In genomic region chr7:2937701-2938513, GRCh38 we compare ENCODE assay signal across 22 cellular contexts.
DNase-seq lines count a peak whose midpoint lies in the region; ATAC-seq and TF ChIP-seq lines count a peak whose summit lies in the region.
"Had no signal": no experiment of that assay in that cellular context is flagged by ENCODE, and none has a peak within 500 bp of the region (broad histone marks: within the 10 kb centered on the region; RNA-seq: fewer than 3 reads in every experiment).

No MANE protein-coding gene starts in this region.

- 91% methylated on average over 19 of the region's 19 CpGs for WGBS in prostate gland

- no peak for ATAC-seq in RWPE2 (ENCODE audit: low read depth)
- ATAC-seq: T-cell had no signal

- H3K27me3 Mint-ChIP-seq in activated T-cell treated with anti-CD3 and anti-CD28 coated beads, Interleukin-2, amount 50 U/mL, for 24 hours = no peaks in the 10 kb centered on the region
- H3K27me3 Mint-ChIP-seq in glutamatergic neuron (ENCODE audit: unreplicated experiment) (peaks cover 10% of the 10 kb centered on the region), osteocyte (ENCODE audit: unreplicated experiment) (peaks cover 40% of the 10 kb centered on the region)
- H3K27me3 Mint-ChIP-seq: activated CD4-positive, alpha-beta T cell treated with anti-CD3 and anti-CD28 coated beads, Interleukin-2, amount 10 ng/mL, durations not matched to agents 24 days and 14 days; naive B cell; T-cell had no signal

- H3K9me3 ChIP-seq in RWPE2 (ENCODE audit: severe bottlenecking) = no peaks in the 10 kb centered on the region
- H3K9me3 ChIP-seq in prostate gland = no peaks in the 10 kb centered on the region
- H3K9me3 ChIP-seq: right atrium auricular region had no signal

- TF ChIP-seq CTCF in RWPE2 (IDR thresholded peaks at IDR 0.05; ENCODE audit: poor library complexity, severe bottlenecking) = no peak
- TF ChIP-seq CTCF in glutamatergic neuron (IDR thresholded peaks at IDR 0.05; ENCODE audit: partially characterized antibody, unreplicated experiment) = no peak
- no peak for TF ChIP-seq CTCF in osteocyte (IDR thresholded peaks at IDR 0.05)
- TF ChIP-seq CTCF in prostate gland (IDR thresholded peaks at IDR 0.05) = no peak

- peaks cover 20% of the 10 kb centered on the region for H3K4me1 Mint-ChIP-seq in activated T-cell treated with anti-CD3 and anti-CD28 coated beads, Interleukin-2, amount 50 U/mL, for 24 hours (ENCODE audit: low read depth)
- H3K4me1 Mint-ChIP-seq in glutamatergic neuron (ENCODE audit: low read depth, unreplicated experiment) = peaks cover 7% of the 10 kb centered on the region
- H3K4me1 Mint-ChIP-seq in osteocyte (ENCODE audit: unreplicated experiment) = peaks cover 6% of the 10 kb centered on the region

- H3K27ac ChIP-seq in RWPE2 (ENCODE audit: poor library complexity, severe bottlenecking) = no peak overlapping the region
- H3K27ac ChIP-seq in prostate gland = no peak overlapping the region
- H3K27ac ChIP-seq: right atrium auricular region had no signal

- no peak for TF ChIP-seq POLR2A in prostate gland (IDR thresholded peaks at IDR 0.05)

- DNase-seq in activated T-cell treated with anti-CD3 and anti-CD28 coated beads, Interleukin-2, amount 50 U/mL, for 24 hours = peak; percentile 21
- DNase-seq in activated T-cell treated with anti-CD3 and anti-CD28 coated beads, Interleukin-2, amount 50 U/mL, for 1 hour = no peak
- DNase-seq in RWPE2 (ENCODE audit: low spot score) (peak; percentile 31), glutamatergic neuron (no peak), osteocyte (ENCODE audit: extremely low spot score, unreplicated experiment) (peak; percentile 75), HUDEP-2 (lab: John Stamatoyannopoulos, UW; ENCODE audit: unreplicated experiment in 76 of 76) (no peak), T-helper 2 cell (no peak), prostate gland (ENCODE audit: low spot score) (no peak)
- DNase-seq: activated CD4-positive, alpha-beta T cell treated with anti-CD3 and anti-CD28 coated beads, Interleukin-2, amount 10 ng/mL, durations not matched to agents 24 days and 14 days; activated naive CD4-positive, alpha-beta T cell treated with anti-CD3 and anti-CD28 coated beads, Interleukin-2, amount 50 U/mL, for 16 hours; DMS153; HFFc6; Kasumi-1; mesenchymal stem cell; naive B cell; NCI-H187; NCI-H2227 treated with DMSO at 0.1 percent for 48 hours; NCI-H82; SIG-M5 had no signal

- H3K27me3 ChIP-seq in RWPE2 (ENCODE audit: insufficient read depth, poor library complexity, severe bottlenecking) (no peaks in the 10 kb centered on the region), prostate gland (replicated peaks; ENCODE audit: insufficient read depth) (no peaks in the 10 kb centered on the region)
- H3K27me3 ChIP-seq: right atrium auricular region had no signal

- peaks cover 88% of the 10 kb centered on the region for H3K36me3 Mint-ChIP-seq in activated T-cell treated with anti-CD3 and anti-CD28 coated beads, Interleukin-2, amount 50 U/mL, for 24 hours (ENCODE audit: low read depth)
- H3K36me3 Mint-ChIP-seq in glutamatergic neuron (ENCODE audit: unreplicated experiment) (peaks cover 5% of the 10 kb centered on the region), osteocyte (ENCODE audit: unreplicated experiment) (no peaks in the 10 kb centered on the region)

- H3K36me3 ChIP-seq in RWPE2 (ENCODE audit: low read depth) (no peaks in the 10 kb centered on the region), prostate gland (no peaks in the 10 kb centered on the region)
- H3K36me3 ChIP-seq: right atrium auricular region had no signal

- H3K4me3 ChIP-seq in RWPE2 (ENCODE audit: severe bottlenecking) = no peak overlapping the region
- no peak overlapping the region for H3K4me3 ChIP-seq in prostate gland
- H3K4me3 ChIP-seq: right atrium auricular region had no signal

- no peaks in the 10 kb centered on the region for H3K9me3 Mint-ChIP-seq in activated T-cell treated with anti-CD3 and anti-CD28 coated beads, Interleukin-2, amount 50 U/mL, for 24 hours
- H3K9me3 Mint-ChIP-seq in glutamatergic neuron (ENCODE audit: unreplicated experiment) (peaks cover 6% of the 10 kb centered on the region), osteocyte (ENCODE audit: unreplicated experiment) (no peaks in the 10 kb centered on the region)
- H3K9me3 Mint-ChIP-seq: activated CD4-positive, alpha-beta T cell treated with anti-CD3 and anti-CD28 coated beads, Interleukin-2, amount 10 ng/mL, durations not matched to agents 24 days and 14 days; CD8-positive, alpha-beta memory T cell; HFFc6; naive B cell; T-cell had no signal

- no peak overlapping the region for H3K4me3 Mint-ChIP-seq in activated T-cell treated with anti-CD3 and anti-CD28 coated beads, Interleukin-2, amount 50 U/mL, for 24 hours
- H3K4me3 Mint-ChIP-seq in glutamatergic neuron (ENCODE audit: unreplicated experiment) (no peak overlapping the region), osteocyte (ENCODE audit: unreplicated experiment) (no peak overlapping the region)
- H3K4me3 Mint-ChIP-seq: activated CD4-positive, alpha-beta T cell treated with anti-CD3 and anti-CD28 coated beads, Interleukin-2, amount 10 ng/mL, durations not matched to agents 24 days and 14 days; CD8-positive, alpha-beta memory T cell; HFFc6 had no signal

- intact Hi-C loops in prostate gland (cut with DNase I) = no loop called here

- H3K4me1 ChIP-seq in RWPE2 (ENCODE audit: insufficient read depth, poor library complexity, severe bottlenecking) (peaks cover 10% of the 10 kb centered on the region), prostate gland (replicated peaks) (no peaks in the 10 kb centered on the region)
- H3K4me1 ChIP-seq: right atrium auricular region had no signal

- no peak overlapping the region for H3K27ac Mint-ChIP-seq in activated T-cell treated with anti-CD3 and anti-CD28 coated beads, Interleukin-2, amount 50 U/mL, for 24 hours
- H3K27ac Mint-ChIP-seq in glutamatergic neuron (ENCODE audit: unreplicated experiment) (peak overlapping the region; percentile 44), osteocyte (ENCODE audit: unreplicated experiment) (no peak overlapping the region)
- H3K27ac Mint-ChIP-seq: activated CD4-positive, alpha-beta T cell treated with anti-CD3 and anti-CD28 coated beads, Interleukin-2, amount 10 ng/mL, durations not matched to agents 24 days and 14 days; HFFc6 had no signal

Comparison
In these comparisons a context has a peak if more than half of its experiments do, and no peak if none do; other contexts are left out.
1. DNase-seq: peak in activated T-cell treated with anti-CD3 and anti-CD28 coated beads, Interleukin-2, amount 50 U/mL, for 24 hours (single experiment), RWPE2 (single experiment) and osteocyte (single experiment); none in activated T-cell treated with anti-CD3 and anti-CD28 coated beads, Interleukin-2, amount 50 U/mL, for 1 hour (single experiment), glutamatergic neuron (single experiment), HUDEP-2 (0 of 76), T-helper 2 cell (0 of 5) and prostate gland (single experiment).